Comparison of ENCODE assay signal across 9 cellular contexts in genomic region chr12:85076688-85077430, GRCh38. TPM values are rescaled to one million over a fixed set of nuclear protein-coding genes. Genes with fewer than 3 reads are reported as not detected.
DNase-seq lines count a peak whose midpoint lies in the region; ATAC-seq and TF ChIP-seq lines count a peak whose summit lies in the region.
"Had no signal": no experiment of that assay in that cellular context is flagged by ENCODE, and none has a peak within 500 bp of the region (broad histone marks: within the 10 kb centered on the region; RNA-seq: fewer than 3 reads in every experiment).

No MANE protein-coding gene starts in this region.

- H3K27me3 Mint-ChIP-seq in brain, result no peaks in the 10 kb centered on the region
- H3K27me3 Mint-ChIP-seq: naive B cell had no signal

- 0 to 6% methylated on average over 1 of the region's 1 CpG for WGBS in lung, 2 donors

- no peaks in the 10 kb centered on the region for H3K36me3 Mint-ChIP-seq in brain
- H3K36me3 Mint-ChIP-seq: naive B cell had no signal

- no peaks in the 10 kb centered on the region for H3K4me1 ChIP-seq in BE2C
- no peaks in the 10 kb centered on the region for H3K4me1 ChIP-seq in lung (ENCODE audit: control insufficient read depth in 2 of 2, insufficient read depth in 2 of 2, low read length in 2 of 2)

- H3K9me3 Mint-ChIP-seq in brain, result no peaks in the 10 kb centered on the region
- H3K9me3 Mint-ChIP-seq: naive B cell had no signal

- peak; percentile 46 for ATAC-seq in GM19324 (IDR thresholded peaks at IDR 0.05; ENCODE audit: low FRiP score, unreplicated experiment)
- peak; percentile 88 for ATAC-seq in HG03469 (IDR thresholded peaks at IDR 0.05; ENCODE audit: unreplicated experiment)
- peak; percentile 66 for ATAC-seq in lung (ENCODE audit: insufficient read depth, low FRiP score)
- ATAC-seq in HG02970 (IDR thresholded peaks at IDR 0.05; ENCODE audit: low FRiP score, unreplicated experiment), result no peak

- H3K4me1 Mint-ChIP-seq in brain, result no peaks in the 10 kb centered on the region
- H3K4me1 Mint-ChIP-seq: naive B cell had no signal

- H3K27ac Mint-ChIP-seq in brain, result no peak overlapping the region
- H3K27ac Mint-ChIP-seq: naive B cell had no signal

- DNase-seq in BE2C, result no peak
- peak; percentile 8 for DNase-seq in NCI-H510A (lab: John Stamatoyannopoulos, UW)
- DNase-seq in lung (ENCODE audit: low spot score), result no peak
- no peak for DNase-seq in stimulated activated CD8-positive, alpha-beta memory T cell treated with anti-CD3 and anti-CD28 coated beads, Interleukin-4, amount 100 ng/mL, for 48 hours
- DNase-seq: naive B cell had no signal

- H3K9me3 ChIP-seq in BE2C (no peaks in the 10 kb centered on the region), lung (ENCODE audit: control insufficient read depth in 2 of 2, insufficient read depth in 1 of 2, low read length in 1 of 2) (no peaks in the 10 kb centered on the region)

- peak; percentile 63 for TF ChIP-seq CTCF in BE2C (IDR thresholded peaks at IDR 0.05; ENCODE audit: low read depth, low read length)
- TF ChIP-seq CTCF in brain (conservative IDR thresholded peaks at IDR 0.05), result peak; percentile 72 to 77
- no peak for TF ChIP-seq CTCF in lung (IDR thresholded peaks at IDR 0.05; ENCODE audit: control extremely low read depth, extremely low read depth)

- H3K36me3 ChIP-seq in BE2C (no peaks in the 10 kb centered on the region), lung (ENCODE audit: control insufficient read depth in 2 of 2, insufficient read depth in 2 of 2, low read length in 2 of 2) (no peaks in the 10 kb centered on the region)

- H3K4me3 ChIP-seq in BE2C (ENCODE audit: low read depth, low read length), result no peak overlapping the region
- no peak overlapping the region for H3K4me3 ChIP-seq in lung

- H3K27me3 ChIP-seq in BE2C, result peaks cover 42% of the 10 kb centered on the region
- H3K27me3 ChIP-seq in lung (ENCODE audit: control insufficient read depth, insufficient read depth), result no peaks in the 10 kb centered on the region

- no peak overlapping the region for H3K4me3 Mint-ChIP-seq in brain
- H3K4me3 Mint-ChIP-seq: naive B cell had no signal

- no peak overlapping the region for H3K27ac ChIP-seq in lung (ENCODE audit: low read depth in 1 of 2, low read length in 1 of 2)

RNA-seq across cellular contexts. Expression of gene LRRIQ1, which starts 40.7 kb away (rescaled TPM):
- not detected for polyA plus RNA-seq in BE2C (2012; ENCODE audit: insufficient read depth, insufficient read length, low read depth)
- polyA plus RNA-seq in brain (ENCODE audit: insufficient read depth, low read depth, low replicate concordance) (0.20 TPM), lung (1 to 10 TPM; 3.4 to 4.6 TPM)
- 10 to 100 TPM; 19.4 to 33.2 TPM for total RNA-seq in lung

RNA-seq across cellular contexts. Expression of gene TSPAN19, which starts 40.8 kb away (rescaled TPM):
- 1.4 TPM for polyA plus RNA-seq in BE2C (2012; ENCODE audit: insufficient read depth, insufficient read length, low read depth)
- polyA plus RNA-seq in brain (ENCODE audit: insufficient read depth, low read depth, low replicate concordance) (not detected), lung (10 to 100 TPM; 10.5 to 21.5 TPM)
- total RNA-seq in lung, result 10 to 100 TPM; 13.7 to 17.1 TPM
